ENCODE assay signal across 10 cellular contexts in genomic region chr3:79922633-79923032, GRCh38.
"Had no signal": no experiment of that assay in that cellular context is flagged by ENCODE, and none has a peak within 500 bp of the region (broad histone marks: within the 10 kb centered on the region; RNA-seq: fewer than 3 reads in every experiment).

No MANE protein-coding gene starts in this region.

- H3K9me3 ChIP-seq: HAP-1 had no signal

- DNase-seq: GM23248, GOT3, H7, H9, HCEC 1CT, HFFc6 had no signal

- H3K4me3 ChIP-seq: GM23248, GM23338, HAP-1 had no signal

- FAIRE-seq: H1, H54 had no signal

- H3K4me1 Mint-ChIP-seq: H9 had no signal

- H3K4me3 Mint-ChIP-seq: GM23338, H9, HFFc6 had no signal

- H3K27ac ChIP-seq: GM23248 had no signal

- H3K4me1 ChIP-seq: HAP-1 had no signal

- H3K36me3 ChIP-seq: HAP-1 had no signal

- H3K27ac Mint-ChIP-seq: GM23338, H9, HFFc6 had no signal

- H3K9me3 Mint-ChIP-seq: GM23338, H9 had no signal
